Comparison of ENCODE assay signal across 24 cellular contexts in genomic region chr6:150182460-150183078, GRCh38. TPM values are rescaled to one million over a fixed set of nuclear protein-coding genes. Genes with fewer than 3 reads are reported as not detected.
"Had no signal": no experiment of that assay in that cellular context is flagged by ENCODE, and none has a peak within 500 bp of the region (broad histone marks: within the 10 kb centered on the region; RNA-seq: fewer than 3 reads in every experiment).

No MANE protein-coding gene starts in this region.

- H3K9ac ChIP-seq: neural progenitor cell, parathyroid adenoma had no signal

- H3K4me1 ChIP-seq: neural progenitor cell, parathyroid adenoma, testis, tibial artery had no signal

- H2AFZ ChIP-seq: hepatocyte, neural progenitor cell, parathyroid adenoma had no signal

- H3K9me3 ChIP-seq: gastrocnemius medialis, lower lobe of right lung, testis, tibial artery, upper lobe of left lung had no signal

- DNase-seq: effector CD8-positive, alpha-beta T cell; endodermal cell; foreskin fibroblast; gastrocnemius medialis; head of caudate nucleus; kidney; left ventricle myocardium superior; lower lobe of right lung; naive thymus-derived CD4-positive, alpha-beta T cell; stimulated activated CD4-positive, alpha-beta T cell treated with anti-CD3 and anti-CD28 coated beads, Interleukin-12 subunit alpha, Interleukin-12 subunit beta, amount 100 ng/mL, for 4 hours; stimulated activated CD4-positive, alpha-beta T cell treated with anti-CD3 and anti-CD28 coated beads, Interleukin-1b, Interleukin-23, amount 100 ng/mL, for 48 hours; stimulated activated CD4-positive, alpha-beta T cell treated with anti-CD3 and anti-CD28 coated beads, Interleukin-4, amount 100 ng/mL, for 24 hours; stimulated activated naive CD8-positive, alpha-beta T cell treated with anti-CD3 and anti-CD28 coated beads, Interleukin-15, Interleukin-2, amounts not matched to agents 100 U/mL and 50 U/mL, for 24 hours; substantia nigra; testis; tibial artery; upper lobe of left lung had no signal

- H3K79me2 ChIP-seq: hepatocyte, parathyroid adenoma had no signal

- H3K4me2 ChIP-seq: hepatocyte, neural progenitor cell, smooth muscle cell had no signal

- H3K27ac ChIP-seq: gastrocnemius medialis, hepatocyte, lower lobe of right lung, neural progenitor cell, parathyroid adenoma, testis, tibial artery, upper lobe of left lung had no signal

- H3K27me3 ChIP-seq: gastrocnemius medialis, hepatocyte, neural progenitor cell, testis, tibial artery, upper lobe of left lung had no signal

- ATAC-seq: esophagus mucosa; gastrocnemius medialis; left ventricle myocardium superior; lower lobe of right lung; naive thymus-derived CD4-positive, alpha-beta T cell; sciatic nerve; stimulated activated memory B cell treated with anti-CD40 and anti-IgM and Interleukin-4, amounts not matched to agents 10 μg/mL and 1 μg/mL and 100 μg/mL, for 72 hours; stimulated activated naive CD8-positive, alpha-beta T cell treated with anti-CD3 and anti-CD28 coated beads, Interleukin-15, Interleukin-2, amounts not matched to agents 100 U/mL and 50 U/mL, for 24 hours had no signal

- H3K36me3 ChIP-seq: gastrocnemius medialis, lower lobe of right lung, neural progenitor cell, tibial artery, upper lobe of left lung had no signal

- H3K4me3 ChIP-seq: gastrocnemius medialis, hepatocyte, lower lobe of right lung, neural progenitor cell, smooth muscle cell, testis, tibial artery, upper lobe of left lung had no signal

RNA-seq across cellular contexts. Expression of gene PPP1R14C, which starts 39.7 kb away (rescaled TPM):
- total RNA-seq: naive thymus-derived CD4-positive, alpha-beta T cell had no signal
- polyA plus RNA-seq: naive thymus-derived CD4-positive, alpha-beta T cell had no signal
